12 cellular contexts compared by ENCODE assay signal in genomic region chr15:77904901-77905300, GRCh38.
A peak's percentile ranks its signal among the peaks of the same experiment; 100 is the strongest.
DNase-seq lines count a peak whose midpoint lies in the region; ATAC-seq and TF ChIP-seq lines count a peak whose summit lies in the region.
"Had no signal": no experiment of that assay in that cellular context is flagged by ENCODE, and none has a peak within 500 bp of the region (broad histone marks: within the 10 kb centered on the region; RNA-seq: fewer than 3 reads in every experiment).

No MANE protein-coding gene starts in this region.

- no peak overlapping the region for H3K4me3 Mint-ChIP-seq in endothelial cell (ENCODE audit: unreplicated experiment)
- no peak overlapping the region for H3K4me3 Mint-ChIP-seq in stimulated activated naive B cell treated with anti-CD40 and anti-IgM and Interleukin-4, amounts not matched to agents 10 μg/mL and 1 μg/mL and 100 μg/mL, for 72 hours
- no peak overlapping the region for H3K4me3 Mint-ChIP-seq in T-cell
- H3K4me3 Mint-ChIP-seq: CD4-positive, alpha-beta T cell had no signal

- DNase-seq in activated effector memory CD4-positive, alpha-beta T cell treated with anti-CD3 and anti-CD28 coated beads, Interleukin-2, amount 50 U/mL, for 16 hours: peak; percentile 24
- DNase-seq in activated effector memory CD4-positive, alpha-beta T cell treated with Interleukin-2 at 50 U/mL for 16 hours: no peak
- DNase-seq in endothelial cell (ENCODE audit: low spot score) (no peak), posterior vena cava (ENCODE audit: low spot score) (peak; percentile 79), NCI-H1417 (lab: John Stamatoyannopoulos, UW) (no peak), T-cell (no peak)
- no peak for DNase-seq in stimulated activated naive B cell treated with anti-CD40 and anti-IgM and Interleukin-4, amounts not matched to agents 10 μg/mL and 1 μg/mL and 100 μg/mL, for 72 hours
- DNase-seq: ACHN; CD4-positive, alpha-beta T cell; DMS79 had no signal

- POLR2A ChIA-PET in T-cell (lab: Charles Lee): no interaction called here

- peaks cover 4% of the 10 kb centered on the region for H3K27me3 Mint-ChIP-seq in endothelial cell (ENCODE audit: unreplicated experiment)
- peaks cover 25 to 37% of the 10 kb centered on the region in 2 donors for H3K27me3 Mint-ChIP-seq in stimulated activated naive B cell treated with anti-CD40 and anti-IgM and Interleukin-4, amounts not matched to agents 10 μg/mL and 1 μg/mL and 100 μg/mL, for 72 hours
- H3K27me3 Mint-ChIP-seq in T-cell: peaks cover 0 to 7% of the 10 kb centered on the region in 2 donors

- intact Hi-C loops in posterior vena cava (cut with DNase I): no loop called here

- H3K9me3 Mint-ChIP-seq in endothelial cell (ENCODE audit: unreplicated experiment) (no peaks in the 10 kb centered on the region), T-cell (no peaks in the 10 kb centered on the region)
- H3K9me3 Mint-ChIP-seq in stimulated activated naive B cell treated with anti-CD40 and anti-IgM and Interleukin-4, amounts not matched to agents 10 μg/mL and 1 μg/mL and 100 μg/mL, for 72 hours: no peaks in the 10 kb centered on the region
- H3K9me3 Mint-ChIP-seq: CD4-positive, alpha-beta T cell had no signal

- TF ChIP-seq CTCF in endothelial cell (IDR thresholded peaks at IDR 0.05; ENCODE audit: unreplicated experiment): no peak

- CTCF ChIA-PET in T-cell (lab: Charles Lee): no interaction called here

- H3K4me1 Mint-ChIP-seq in endothelial cell (ENCODE audit: unreplicated experiment): no peaks in the 10 kb centered on the region
- peaks cover 4 to 9% of the 10 kb centered on the region in 2 donors for H3K4me1 Mint-ChIP-seq in stimulated activated naive B cell treated with anti-CD40 and anti-IgM and Interleukin-4, amounts not matched to agents 10 μg/mL and 1 μg/mL and 100 μg/mL, for 72 hours
- no peaks in the 10 kb centered on the region for H3K4me1 Mint-ChIP-seq in T-cell

- peak overlapping the region; percentile 36 for H3K27ac Mint-ChIP-seq in endothelial cell (ENCODE audit: unreplicated experiment)
- peak overlapping the region; percentile 40 for H3K27ac Mint-ChIP-seq in stimulated activated naive B cell treated with anti-CD40 and anti-IgM and Interleukin-4, amounts not matched to agents 10 μg/mL and 1 μg/mL and 100 μg/mL, for 72 hours
- no peak overlapping the region for H3K27ac Mint-ChIP-seq in T-cell
- H3K27ac Mint-ChIP-seq: CD4-positive, alpha-beta T cell had no signal

- no peaks in the 10 kb centered on the region for H3K36me3 Mint-ChIP-seq in endothelial cell (ENCODE audit: low read depth, unreplicated experiment)
- no peaks in the 10 kb centered on the region for H3K36me3 Mint-ChIP-seq in stimulated activated naive B cell treated with anti-CD40 and anti-IgM and Interleukin-4, amounts not matched to agents 10 μg/mL and 1 μg/mL and 100 μg/mL, for 72 hours
- no peaks in the 10 kb centered on the region for H3K36me3 Mint-ChIP-seq in T-cell

- no peak for ATAC-seq in stimulated activated naive B cell treated with anti-CD40 and anti-IgM and Interleukin-4, amounts not matched to agents 10 μg/mL and 1 μg/mL and 100 μg/mL, for 72 hours (replicated peaks)
- ATAC-seq in GM21723 (IDR thresholded peaks at IDR 0.05; ENCODE audit: unreplicated experiment) (no peak), T-cell (replicated peaks in 1 of 4) (no peak)
- ATAC-seq: GM12878 had no signal

Comparison
In these comparisons a context has a peak if more than half of its experiments do, and no peak if none do; other contexts are left out.
1. DNase-seq: peak in activated effector memory CD4-positive, alpha-beta T cell treated with anti-CD3 and anti-CD28 coated beads, Interleukin-2, amount 50 U/mL, for 16 hours (single experiment) and posterior vena cava (single experiment); none in activated effector memory CD4-positive, alpha-beta T cell treated with Interleukin-2 at 50 U/mL for 16 hours (single experiment), endothelial cell (single experiment), stimulated activated naive B cell treated with anti-CD40 and anti-IgM and Interleukin-4, amounts not matched to agents 10 μg/mL and 1 μg/mL and 100 μg/mL, for 72 hours (single experiment), NCI-H1417 (0 of 3) and T-cell (0 of 34).
2. H3K27ac Mint-ChIP-seq: peak in endothelial cell (single experiment) and stimulated activated naive B cell treated with anti-CD40 and anti-IgM and Interleukin-4, amounts not matched to agents 10 μg/mL and 1 μg/mL and 100 μg/mL, for 72 hours (single experiment); none in T-cell (0 of 2).